ENCODE assay signal across 8 cellular contexts in the genomic region with DNA sequence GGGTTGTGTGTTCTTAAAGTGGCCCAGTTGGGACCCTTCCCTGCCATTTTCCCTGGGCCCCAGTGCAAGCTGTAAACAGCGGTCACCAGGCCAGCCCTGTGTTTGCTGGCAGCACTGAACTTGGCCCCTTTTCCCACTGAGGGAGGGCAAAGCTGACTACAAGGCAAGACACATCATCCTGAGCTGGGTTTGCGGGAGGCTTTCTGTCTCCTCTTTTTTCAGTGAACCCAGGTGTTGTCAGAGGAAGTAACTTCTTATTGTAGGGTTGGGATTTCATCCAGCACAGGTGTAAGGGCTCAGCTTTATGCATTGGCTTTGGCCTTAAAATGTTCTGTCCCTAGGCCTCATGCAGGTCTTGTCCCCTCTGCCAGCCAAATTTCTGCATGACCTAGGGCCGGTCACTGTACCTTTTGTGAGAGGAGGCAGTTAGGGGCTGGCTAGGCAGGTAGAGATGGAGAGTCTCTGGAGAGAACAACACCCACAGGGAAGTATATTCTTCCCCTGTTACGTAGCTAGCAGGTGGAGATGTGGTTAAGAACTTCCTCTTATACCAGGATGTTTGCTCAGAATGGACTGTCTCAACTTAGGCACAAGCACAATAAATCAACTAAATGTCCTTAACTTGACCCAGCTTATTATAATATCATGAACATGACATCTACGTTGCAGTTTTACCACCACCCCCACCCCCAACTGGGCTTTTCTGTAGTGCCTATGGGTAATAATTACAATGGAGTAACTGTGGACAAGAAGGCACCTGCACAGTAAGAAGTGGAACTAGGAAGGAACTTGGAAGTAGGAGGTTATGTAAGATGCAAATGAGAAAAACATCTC.
DNase-seq lines count a peak whose midpoint lies in the region; ATAC-seq, FAIRE-seq and TF ChIP-seq lines count a peak whose summit lies in the region.

No MANE protein-coding gene starts in this region.

- H3K4me3 ChIP-seq in bronchial epithelial cell (ENCODE audit: low read depth, low read length) (no peak overlapping the region), SK-N-SH (ENCODE audit: low read depth in 2 of 2, low read length in 1 of 2) (no peak overlapping the region)

- H3K4me2 ChIP-seq in SK-N-SH, result no peak overlapping the region

- no peaks in the 10 kb centered on the region for H3K79me2 ChIP-seq in SK-N-SH (ENCODE audit: insufficient read depth)

- no peak for FAIRE-seq in bronchial epithelial cell (lab: Jason Lieb, UNC)

- ATAC-seq in GM19467 (IDR thresholded peaks at IDR 0.05; ENCODE audit: unreplicated experiment) (peak; percentile 91), HG03457 (IDR thresholded peaks at IDR 0.05; ENCODE audit: unreplicated experiment) (peak; percentile 95)

- WGBS in SK-N-SH (ENCODE audit: low lambda C conversion rate), result 3% methylated on average over 5 of the region's 5 CpGs

- H3K9me2 ChIP-seq in SK-N-SH, result no peaks in the 10 kb centered on the region

- H3K36me3 ChIP-seq in bronchial epithelial cell (ENCODE audit: control insufficient read depth, insufficient read depth, low read length), result no peaks in the 10 kb centered on the region
- H3K36me3 ChIP-seq in SK-N-SH (replicated peaks in 1 of 2; ENCODE audit: control insufficient read depth in 1 of 2, insufficient read depth in 2 of 2, low read length in 1 of 2), result no peaks in the 10 kb centered on the region

- no peak overlapping the region for H3K27ac ChIP-seq in SK-N-SH (ENCODE audit: low read depth in 2 of 2, low read length in 1 of 2)

- H2AFZ ChIP-seq in SK-N-SH (ENCODE audit: low read depth), result no peak overlapping the region

- TF ChIP-seq RAD21 in SK-N-SH (IDR thresholded peaks at IDR 0.05; ENCODE audit: low read length), result no peak

- peak; percentile 79 for DNase-seq in DMS153 (lab: John Stamatoyannopoulos, UW)
- DNase-seq in bronchial epithelial cell (ENCODE audit: low read depth), result peak; percentile 24
- no peak for DNase-seq in effector CD8-positive, alpha-beta T cell (lab: John Stamatoyannopoulos, UW)
- DNase-seq in SK-N-SH, result no peak
- DNase-seq in iPS-NIHi11 (ENCODE audit: low spot score), result no peak
- no peak for DNase-seq in activated CD8-positive, alpha-beta memory T cell treated with anti-CD3 and anti-CD28 coated beads, Interleukin-2, amount 50 U/mL, for 4 hours

- H3F3A ChIP-seq in SK-N-SH (replicated peaks; ENCODE audit: insufficient read depth), result no peaks in the 10 kb centered on the region

- no peak overlapping the region for H3K9ac ChIP-seq in SK-N-SH

- no peaks in the 10 kb centered on the region for H3K9me3 ChIP-seq in SK-N-SH

- CTCF ChIA-PET in SK-N-SH (lab: Yijun Ruan, JAX), result interaction anchor here (1.2 to 1.7 kb wide), 2 partner anchors 102 to 115 kb away, joined by 3 read pairs; no protein-coding TSS in a partner anchor

- TF ChIP-seq CTCF in bronchial epithelial cell (IDR thresholded peaks at IDR 0.05; ENCODE audit: insufficient read depth, low read length, severe bottlenecking) (no peak), SK-N-SH (IDR thresholded peaks at IDR 0.05) (no peak)

- H4K20me1 ChIP-seq in SK-N-SH (ENCODE audit: insufficient read depth), result no peaks in the 10 kb centered on the region

- TF ChIP-seq EP300 in SK-N-SH (IDR thresholded peaks at IDR 0.05; ENCODE audit: borderline replicate concordance in 1 of 2, low read depth in 1 of 2, low read length in 1 of 2), result no peak

- H3K4me1 ChIP-seq in SK-N-SH (ENCODE audit: control insufficient read depth in 1 of 2, insufficient read depth in 2 of 2, low read depth in 1 of 2, low read length in 1 of 2), result no peaks in the 10 kb centered on the region

- POLR2A ChIA-PET in SK-N-SH (lab: Yijun Ruan, JAX), result no interaction called here

- H3K27me3 ChIP-seq in bronchial epithelial cell (ENCODE audit: control insufficient read depth, insufficient read depth, low read length) (no peaks in the 10 kb centered on the region), SK-N-SH (ENCODE audit: insufficient read depth) (peaks cover 11% of the 10 kb centered on the region; the same call in 1 of the 2 replicates)

TF ChIP-seq in SK-N-SH, 30 proteins besides CTCF, POLR2A, EP300 and RAD21:
- TF ChIP-seq FOXM1 (IDR thresholded peaks at IDR 0.05; ENCODE audit: low read depth), result no peak
- TF ChIP-seq, protein P1, sequence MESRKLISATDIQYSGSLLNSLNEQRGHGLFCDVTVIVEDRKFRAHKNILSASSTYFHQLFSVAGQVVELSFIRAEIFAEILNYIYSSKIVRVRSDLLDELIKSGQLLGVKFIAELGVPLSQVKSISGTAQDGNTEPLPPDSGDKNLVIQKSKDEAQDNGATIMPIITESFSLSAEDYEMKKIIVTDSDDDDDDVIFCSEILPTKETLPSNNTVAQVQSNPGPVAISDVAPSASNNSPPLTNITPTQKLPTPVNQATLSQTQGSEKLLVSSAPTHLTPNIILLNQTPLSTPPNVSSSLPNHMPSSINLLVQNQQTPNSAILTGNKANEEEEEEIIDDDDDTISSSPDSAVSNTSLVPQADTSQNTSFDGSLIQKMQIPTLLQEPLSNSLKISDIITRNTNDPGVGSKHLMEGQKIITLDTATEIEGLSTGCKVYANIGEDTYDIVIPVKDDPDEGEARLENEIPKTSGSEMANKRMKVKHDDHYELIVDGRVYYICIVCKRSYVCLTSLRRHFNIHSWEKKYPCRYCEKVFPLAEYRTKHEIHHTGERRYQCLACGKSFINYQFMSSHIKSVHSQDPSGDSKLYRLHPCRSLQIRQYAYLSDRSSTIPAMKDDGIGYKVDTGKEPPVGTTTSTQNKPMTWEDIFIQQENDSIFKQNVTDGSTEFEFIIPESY (IDR thresholded peaks at IDR 0.05; ENCODE audit: borderline replicate concordance, low read depth), result no peak
- no peak for TF ChIP-seq MEF2A (IDR thresholded peaks at IDR 0.05; ENCODE audit: borderline replicate concordance, low read depth)
- TF ChIP-seq, protein P2, sequence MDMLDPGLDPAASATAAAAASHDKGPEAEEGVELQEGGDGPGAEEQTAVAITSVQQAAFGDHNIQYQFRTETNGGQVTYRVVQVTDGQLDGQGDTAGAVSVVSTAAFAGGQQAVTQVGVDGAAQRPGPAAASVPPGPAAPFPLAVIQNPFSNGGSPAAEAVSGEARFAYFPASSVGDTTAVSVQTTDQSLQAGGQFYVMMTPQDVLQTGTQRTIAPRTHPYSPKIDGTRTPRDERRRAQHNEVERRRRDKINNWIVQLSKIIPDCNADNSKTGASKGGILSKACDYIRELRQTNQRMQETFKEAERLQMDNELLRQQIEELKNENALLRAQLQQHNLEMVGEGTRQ (IDR thresholded peaks at IDR 0.05; ENCODE audit: borderline replicate concordance, low read depth, low read length), result no peak
- TF ChIP-seq RXRA (IDR thresholded peaks at IDR 0.05; ENCODE audit: borderline replicate concordance, low read depth), result no peak
- no peak for TF ChIP-seq ELF1 (IDR thresholded peaks at IDR 0.05)
- TF ChIP-seq JUND (IDR thresholded peaks at IDR 0.05), result no peak

Comparison
In these comparisons a context has a peak if more than half of its experiments do, and no peak if none do; other contexts are left out.
1. DNase-seq: peak in DMS153 (single experiment) and bronchial epithelial cell (single experiment); none in effector CD8-positive, alpha-beta T cell (single experiment), SK-N-SH (single experiment), iPS-NIHi11 (single experiment) and activated CD8-positive, alpha-beta memory T cell treated with anti-CD3 and anti-CD28 coated beads, Interleukin-2, amount 50 U/mL, for 4 hours (single experiment).